10 cellular contexts compared by ENCODE assay signal in the genomic region with DNA sequence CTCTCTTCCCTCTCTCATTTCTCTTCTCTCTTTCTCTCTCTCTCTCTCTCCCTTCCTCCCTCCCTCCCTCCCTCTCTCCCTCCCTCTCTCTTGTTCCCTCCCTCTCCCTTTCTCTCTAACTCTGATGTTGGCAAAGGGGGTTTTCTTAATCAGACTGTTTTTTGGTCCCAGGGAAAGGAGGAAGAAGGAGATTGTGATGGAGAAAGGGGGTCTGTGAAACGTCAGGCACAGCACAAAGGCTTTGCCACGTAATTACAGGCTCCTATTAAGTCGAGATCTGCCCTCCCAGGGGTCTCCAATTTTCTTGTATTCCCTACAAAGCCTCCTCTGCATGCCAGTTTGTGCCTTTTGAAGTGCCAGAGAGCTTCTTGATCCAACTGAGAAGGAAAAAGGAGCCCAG. TPM values are rescaled to one million over a fixed set of nuclear protein-coding genes. Genes with fewer than 3 reads are reported as not detected.
A peak's percentile ranks its signal among the peaks of the same experiment; 100 is the strongest.
DNase-seq lines count a peak whose midpoint lies in the region; ATAC-seq and TF ChIP-seq lines count a peak whose summit lies in the region.
"Had no signal": no experiment of that assay in that cellular context is flagged by ENCODE, and none has a peak within 500 bp of the region (broad histone marks: within the 10 kb centered on the region; RNA-seq: fewer than 3 reads in every experiment).

No MANE protein-coding gene starts in this region.

- H3K4me3 ChIP-seq in HUES6 (ENCODE audit: low read depth, low read length) (peak overlapping the region; percentile 74), mammary epithelial cell (replicated peaks in 1 of 3; ENCODE audit: insufficient read depth in 1 of 3, low read depth in 2 of 3, low read length in 3 of 3) (no peak overlapping the region), suprapubic skin (peak overlapping the region; percentile 59), colonic mucosa (no peak overlapping the region)

- peaks cover 98% of the 10 kb centered on the region for H3K27me3 Mint-ChIP-seq in stimulated activated naive CD8-positive, alpha-beta T cell treated with anti-CD3 and anti-CD28 coated beads, Interleukin-15, amount 100 ng/mL, for 72 hours

- no peaks in the 10 kb centered on the region for H3K9me3 Mint-ChIP-seq in stimulated activated naive CD8-positive, alpha-beta T cell treated with anti-CD3 and anti-CD28 coated beads, Interleukin-15, amount 100 ng/mL, for 72 hours

- H3K4me3 Mint-ChIP-seq in stimulated activated naive CD8-positive, alpha-beta T cell treated with anti-CD3 and anti-CD28 coated beads, Interleukin-15, amount 100 ng/mL, for 72 hours: no peak overlapping the region

- TF ChIP-seq CTCF in mammary epithelial cell (conservative IDR thresholded peaks at IDR 0.05 in 1 of 2, IDR thresholded peaks at IDR 0.05 in 1 of 2; ENCODE audit: extremely low read depth in 1 of 2, insufficient read depth in 1 of 2, low read depth in 1 of 2, low read length in 2 of 2) (no peak), suprapubic skin (IDR thresholded peaks at IDR 0.05) (no peak), colonic mucosa (IDR thresholded peaks at IDR 0.05) (no peak)

- H2AFZ ChIP-seq in mammary epithelial cell (ENCODE audit: low read depth, low read length): peak overlapping the region; percentile 59

- in situ Hi-C loops in mammary epithelial cell (cut with MboI; ENCODE audit: low sequenced_read_pairs in 2 of 2): no loop called here

- H3K79me2 ChIP-seq in mammary epithelial cell (ENCODE audit: insufficient read depth, low read length): no peaks in the 10 kb centered on the region

- H3K9ac ChIP-seq in HUES6 (ENCODE audit: low read length): no peak overlapping the region
- H3K9ac ChIP-seq in mammary epithelial cell (ENCODE audit: insufficient read depth, low read length): no peak overlapping the region
- H3K9ac ChIP-seq in colonic mucosa (ENCODE audit: low read depth in 2 of 2, low read length in 2 of 2): no peak overlapping the region

- DNase-seq in mammary epithelial cell (no peak), suprapubic skin (ENCODE audit: low spot score in 2 of 2) (no peak), colonic mucosa (no peak), NCI-H345 treated with DMSO at 0.1 percent for 48 hours (lab: John Stamatoyannopoulos, UW; ENCODE audit: unreplicated experiment) (no peak)
- DNase-seq in stimulated activated naive CD8-positive, alpha-beta T cell treated with anti-CD3 and anti-CD28 coated beads, Interleukin-15, amount 100 ng/mL, for 72 hours: no peak
- DNase-seq: naive B cell, NCI-H187 had no signal

- no TSS peak for BruUV-seq in mammary epithelial cell (replicated peaks; lab: Mats Ljungman, UMichigan)

- no peaks in the 10 kb centered on the region for H4K20me1 ChIP-seq in mammary epithelial cell (ENCODE audit: insufficient read depth, low read length)

- ATAC-seq in HG03159 (IDR thresholded peaks at IDR 0.05; ENCODE audit: unreplicated experiment): no peak
- ATAC-seq in stimulated activated naive CD8-positive, alpha-beta T cell treated with anti-CD3 and anti-CD28 coated beads, Interleukin-15, amount 100 ng/mL, for 72 hours: no peak

- no peak overlapping the region for H3K27ac Mint-ChIP-seq in stimulated activated naive CD8-positive, alpha-beta T cell treated with anti-CD3 and anti-CD28 coated beads, Interleukin-15, amount 100 ng/mL, for 72 hours

- H3K27ac ChIP-seq in HUES6 (ENCODE audit: low read depth, low read length) (no peak overlapping the region), mammary epithelial cell (ENCODE audit: insufficient read depth, low read depth, low read length) (no peak overlapping the region), layer of hippocampus (ENCODE audit: low read depth, low read length) (peak overlapping the region; percentile 57), suprapubic skin (peak overlapping the region; percentile 84), colonic mucosa (no peak overlapping the region)

- CTCF ChIA-PET in mammary epithelial cell (lab: Charles Lee; ENCODE audit: low non-redundant PET): no interaction called here

- 0% methylated on average over 3 of the region's 3 CpGs for WGBS in mammary epithelial cell (ENCODE audit: low coverage, missing lambda C conversion rate)
- WGBS in suprapubic skin: 1% methylated on average over 3 of the region's 3 CpGs

- H3K4me1 Mint-ChIP-seq in stimulated activated naive CD8-positive, alpha-beta T cell treated with anti-CD3 and anti-CD28 coated beads, Interleukin-15, amount 100 ng/mL, for 72 hours: peaks cover 64% of the 10 kb centered on the region

- peaks cover 99% of the 10 kb centered on the region for H3K27me3 ChIP-seq in HUES6 (ENCODE audit: control insufficient read depth, insufficient read depth, low read length)
- peaks cover 29% of the 10 kb centered on the region for H3K27me3 ChIP-seq in mammary epithelial cell (ENCODE audit: insufficient read depth, low read length)
- peaks cover 10% of the 10 kb centered on the region for H3K27me3 ChIP-seq in layer of hippocampus (ENCODE audit: control insufficient read depth, insufficient read depth, low read length)
- H3K27me3 ChIP-seq in suprapubic skin: peaks cover 66% of the 10 kb centered on the region
- H3K27me3 ChIP-seq in colonic mucosa: peaks cover 79% of the 10 kb centered on the region

- TF ChIP-seq EP300 in suprapubic skin (IDR thresholded peaks at IDR 0.05): no peak

- peak overlapping the region; percentile 89 for H3K4me2 ChIP-seq in mammary epithelial cell (ENCODE audit: insufficient read depth, low read depth, low read length)

- no peak for TF ChIP-seq POLR2A in suprapubic skin (IDR thresholded peaks at IDR 0.05)

- intact Hi-C loops in mammary epithelial cell (cut with micrococcal nuclease): loop anchor here (5.0 to 10.0 kb wide), 4 partner anchors 41 to 648 kb away; partner anchors contain the start of gene GORAB
- intact Hi-C loops in colonic mucosa (cut with DNase I): no loop called here

- no peaks in the 10 kb centered on the region for H3K9me3 ChIP-seq in HUES6 (ENCODE audit: control insufficient read depth, insufficient read depth, low read depth, low read length)
- no peaks in the 10 kb centered on the region for H3K9me3 ChIP-seq in mammary epithelial cell (replicated peaks; ENCODE audit: insufficient read depth, low read length)
- H3K9me3 ChIP-seq in suprapubic skin: no peaks in the 10 kb centered on the region
- H3K9me3 ChIP-seq in colonic mucosa: no peaks in the 10 kb centered on the region

- dilution Hi-C loops in mammary epithelial cell (cut with HindIII; ENCODE audit: low sequenced_read_pairs): no loop called here

- peaks cover 51% of the 10 kb centered on the region for H3K4me1 ChIP-seq in HUES6 (ENCODE audit: control insufficient read depth, insufficient read depth, low read length)
- peaks cover 9% of the 10 kb centered on the region for H3K4me1 ChIP-seq in mammary epithelial cell (ENCODE audit: insufficient read depth, low read length)
- peaks cover 38% of the 10 kb centered on the region for H3K4me1 ChIP-seq in suprapubic skin
- peaks cover 7% of the 10 kb centered on the region for H3K4me1 ChIP-seq in colonic mucosa

- no peaks in the 10 kb centered on the region for H3K36me3 ChIP-seq in HUES6 (ENCODE audit: control insufficient read depth, insufficient read depth, low read length)
- no peaks in the 10 kb centered on the region for H3K36me3 ChIP-seq in mammary epithelial cell (ENCODE audit: insufficient read depth, low read length)
- H3K36me3 ChIP-seq in suprapubic skin: no peaks in the 10 kb centered on the region
- H3K36me3 ChIP-seq in colonic mucosa: no peaks in the 10 kb centered on the region

RNA-seq across cellular contexts. Expression of gene PRRX1, which starts 0.9 kb away (rescaled TPM):
- total RNA-seq in mammary epithelial cell: 1 to 10 TPM in 1 of 2 donors, not detected in 1; 1.7 TPM
- 0.18 TPM for polyA plus RNA-seq in mammary epithelial cell
- polyA minus RNA-seq in mammary epithelial cell: not detected
- 10 to 100 TPM; 14.7 to 32.5 (median 23.5) TPM for total RNA-seq in suprapubic skin
- total RNA-seq in colonic mucosa: 1 to 10 TPM; 1.5 to 2.5 TPM

Comparison
In these comparisons a context has a peak if more than half of its experiments do, and no peak if none do; other contexts are left out.
1. H3K27ac ChIP-seq: peak in layer of hippocampus (single experiment) and suprapubic skin (single experiment); none in HUES6 (single experiment), mammary epithelial cell (single experiment) and colonic mucosa (single experiment).
2. H3K4me3 ChIP-seq: peak in HUES6 (single experiment) and suprapubic skin (single experiment); none in mammary epithelial cell (0 of 3) and colonic mucosa (single experiment).
3. RNA of gene PRRX1, which starts 0.9 kb away (total RNA-seq): 14.7 to 32.5 TPM in suprapubic skin; 1.5 to 2.5 TPM in colonic mucosa and 1.7 TPM in mammary epithelial cell; every median in the first group is over 4 times any median in the second.